In the genomic region with DNA sequence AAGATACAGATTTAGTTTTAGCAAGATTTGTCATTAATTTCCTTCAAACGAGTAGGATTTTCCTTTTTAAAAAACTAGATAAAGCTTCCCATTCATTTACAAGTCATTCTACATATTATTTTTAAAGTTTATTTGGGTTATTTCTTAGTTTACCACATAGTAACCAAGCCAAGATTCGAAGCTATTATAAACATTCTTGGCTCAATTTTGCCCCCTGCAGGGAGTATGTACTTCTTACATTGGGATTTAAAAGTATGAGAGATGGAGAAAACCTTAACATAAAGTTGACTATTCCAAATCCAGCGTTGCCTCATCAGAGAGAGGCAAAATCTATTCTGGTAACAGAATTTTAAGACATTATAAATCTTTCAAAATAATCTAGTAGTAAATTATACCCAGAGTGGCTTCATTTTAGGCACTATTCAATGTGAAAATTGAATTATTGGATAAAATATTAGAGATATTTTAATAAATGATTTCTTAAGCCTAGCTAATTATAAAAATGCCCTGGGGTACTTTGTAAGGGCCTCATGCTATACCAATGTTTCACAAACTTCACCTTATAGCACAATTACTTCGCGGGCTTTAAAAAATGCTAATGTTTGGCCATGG, we compare ENCODE assay signal across 8 cellular contexts. TPM values are rescaled to one million over a fixed set of nuclear protein-coding genes. Genes with fewer than 3 reads are reported as not detected.
DNase-seq lines count a peak whose midpoint lies in the region; ATAC-seq and TF ChIP-seq lines count a peak whose summit lies in the region.

No MANE protein-coding gene starts in this region.

- no peak overlapping the region for H3K27ac Mint-ChIP-seq in activated naive CD4-positive, alpha-beta T cell treated with anti-CD3 and anti-CD28 coated beads, Interleukin-2, amount 50 U/mL, for 72 hours

- DNase-seq in AG08395 (ENCODE audit: low spot score): peak; percentile 24
- DNase-seq in Panc1 (ENCODE audit: low read depth, low spot score): no peak
- DNase-seq in foreskin keratinocyte: no peak
- DNase-seq in testis: peak; percentile 33
- DNase-seq in activated naive CD4-positive, alpha-beta T cell treated with anti-CD3 and anti-CD28 coated beads, Interleukin-2, amount 50 U/mL, for 72 hours (ENCODE audit: low spot score in 2 of 2): no peak
- DNase-seq in activated CD4-positive, alpha-beta T cell treated with anti-CD3 and anti-CD28 coated beads for 4 hours: no peak
- DNase-seq in MV-4-11 (lab: John Stamatoyannopoulos, UW): no peak

- no peaks in the 10 kb centered on the region; the same call in 1 of the 2 replicates for H3K9me3 ChIP-seq in Panc1 (ENCODE audit: control insufficient read depth, insufficient read depth, low read depth, low read length)
- H3K9me3 ChIP-seq in testis: no peaks in the 10 kb centered on the region

- H3K27me3 ChIP-seq in Panc1 (ENCODE audit: control insufficient read depth, insufficient read depth, low read length) (no peaks in the 10 kb centered on the region), foreskin keratinocyte (no peaks in the 10 kb centered on the region), testis (no peaks in the 10 kb centered on the region)

- in situ Hi-C loops in Panc1 (cut with HindIII; ENCODE audit: low pct_unique_long_range_greater_than_20kb, low sequenced_read_pairs): no loop called here

- no peaks in the 10 kb centered on the region for H3K36me3 ChIP-seq in Panc1 (ENCODE audit: control insufficient read depth, insufficient read depth, low read length)
- no peaks in the 10 kb centered on the region for H3K36me3 ChIP-seq in testis (ENCODE audit: low read depth, missing control alignments)

- H3K9me3 Mint-ChIP-seq in activated naive CD4-positive, alpha-beta T cell treated with anti-CD3 and anti-CD28 coated beads, Interleukin-2, amount 50 U/mL, for 72 hours: peaks cover 8 to 10% of the 10 kb centered on the region in 2 donors

- no peak for TF ChIP-seq POLR2A in testis (IDR thresholded peaks at IDR 0.05)

- BruUV-seq in Panc1 (replicated peaks; lab: Mats Ljungman, UMichigan): no TSS peak

- 46 to 48% methylated on average over 5 of the region's 5 CpGs for WGBS in testis, 2 donors

- intact Hi-C loops in Panc1 (cut with micrococcal nuclease; ENCODE audit: unreplicated experiment) (loop anchor here (2.0 kb wide), 1 partner anchor 286 kb away; no protein-coding TSS in a partner anchor), testis (cut with DNase I; ENCODE audit: low total_unique reads) (no loop called here)

- ATAC-seq in GM18867 (IDR thresholded peaks at IDR 0.05; ENCODE audit: unreplicated experiment) (peak; percentile 52), Panc1 (no peak), foreskin keratinocyte (peak; percentile 53)
- ATAC-seq in activated naive CD4-positive, alpha-beta T cell treated with anti-CD3 and anti-CD28 coated beads, Interleukin-2, amount 50 U/mL, for 72 hours: no peak

- H3K4me1 ChIP-seq in Panc1 (ENCODE audit: control insufficient read depth, insufficient read depth, low read length) (no peaks in the 10 kb centered on the region), foreskin keratinocyte (no peaks in the 10 kb centered on the region), testis (no peaks in the 10 kb centered on the region)

- TF ChIP-seq CTCF in Panc1 (IDR thresholded peaks at IDR 0.05) (peak; percentile 24; the same call in 1 of the 2 replicates), foreskin keratinocyte (conservative IDR thresholded peaks at IDR 0.05) (peak; percentile 64), testis (IDR thresholded peaks at IDR 0.05) (peak in 2 of 3 experiments; percentile 31 to 39)

- H3K36me3 Mint-ChIP-seq in activated naive CD4-positive, alpha-beta T cell treated with anti-CD3 and anti-CD28 coated beads, Interleukin-2, amount 50 U/mL, for 72 hours: peaks cover 0 to 6% of the 10 kb centered on the region in 2 donors

- CTCF ChIA-PET in Panc1 (lab: Charles Lee): interaction anchor here (1.2 to 1.4 kb wide), 2 partner anchors 9 to 287 kb away, joined by 4 to 6 read pairs; no protein-coding TSS in a partner anchor

- POLR2A ChIA-PET in Panc1 (lab: Charles Lee): no interaction called here

- H3K27ac ChIP-seq in Panc1 (ENCODE audit: low read length): no peak overlapping the region
- no peak overlapping the region for H3K27ac ChIP-seq in foreskin keratinocyte
- H3K27ac ChIP-seq in testis: no peak overlapping the region

- no peak overlapping the region for H3K4me3 ChIP-seq in Panc1 (ENCODE audit: low read depth in 2 of 2, low read length in 2 of 2)
- no peak overlapping the region for H3K4me3 ChIP-seq in testis

RNA-seq across cellular contexts. Expression of a gene that starts 39.1 kb away (rescaled TPM):
- total RNA-seq in Panc1 (2021; ENCODE audit: unreplicated experiment) (0.08 TPM), foreskin keratinocyte (81.6 and 124 TPM in 2 replicates), testis (10 to 100 TPM; 13.8 to 17.5 TPM)
- not detected for polyA plus RNA-seq in Panc1 (2012; ENCODE audit: insufficient read length)
- polyA plus RNA-seq in foreskin keratinocyte (9.4 and 17.7 TPM in 2 replicates), testis (ENCODE audit: insufficient read depth, low read depth, low replicate concordance) (22.4 TPM)
- total RNA-seq in activated naive CD4-positive, alpha-beta T cell treated with anti-CD3 and anti-CD28 coated beads, Interleukin-2, amount 50 U/mL, for 72 hours: under 1 TPM in 1 of 2 donors, not detected in 1; 0.09 TPM

Comparison
In these comparisons a context has a peak if more than half of its experiments do, and no peak if none do; other contexts are left out.
1. DNase-seq: peak in AG08395 (single experiment) and testis (single experiment); none in Panc1 (single experiment), foreskin keratinocyte (0 of 2), activated naive CD4-positive, alpha-beta T cell treated with anti-CD3 and anti-CD28 coated beads, Interleukin-2, amount 50 U/mL, for 72 hours (0 of 2), activated CD4-positive, alpha-beta T cell treated with anti-CD3 and anti-CD28 coated beads for 4 hours (0 of 2) and MV-4-11 (single experiment).
2. ATAC-seq: peak in GM18867 (single experiment) and foreskin keratinocyte (single experiment); none in Panc1 (single experiment) and activated naive CD4-positive, alpha-beta T cell treated with anti-CD3 and anti-CD28 coated beads, Interleukin-2, amount 50 U/mL, for 72 hours (0 of 2).
3. RNA of a gene that starts 39.1 kb away (total RNA-seq): 81.6 to 124 TPM in foreskin keratinocyte and 13.8 to 17.5 TPM in testis; 0.09 TPM in activated naive CD4-positive, alpha-beta T cell treated with anti-CD3 and anti-CD28 coated beads, Interleukin-2, amount 50 U/mL, for 72 hours and 0.08 TPM in Panc1 (single experiment); every median in the first group is over 10 times any median in the second.
4. Peak in every context shown above with its lines, with median percentiles within 50 percentile points of each other: CTCF ChIP-seq.